In genomic region chr12:109064143-109064542, GRCh38 we compare ENCODE assay signal across 1 cellular context.
TF ChIP-seq lines count a peak whose summit lies in the region.

No MANE protein-coding gene starts in this region.

TF ChIP-seq in liver, 16 proteins besides CTCF, POLR2A, EP300 and RAD21 (continued from another document):
- no peak for TF ChIP-seq ZBTB33 (IDR thresholded peaks at IDR 0.05)
- TF ChIP-seq, protein P1, sequence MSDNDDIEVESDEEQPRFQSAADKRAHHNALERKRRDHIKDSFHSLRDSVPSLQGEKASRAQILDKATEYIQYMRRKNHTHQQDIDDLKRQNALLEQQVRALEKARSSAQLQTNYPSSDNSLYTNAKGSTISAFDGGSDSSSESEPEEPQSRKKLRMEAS (IDR thresholded peaks at IDR 0.05), result peak; percentile 10
- TF ChIP-seq RXRA (IDR thresholded peaks at IDR 0.05), result peak in 1 of 2 donors; percentile 24
- TF ChIP-seq FOXA1 (IDR thresholded peaks at IDR 0.05), result no peak
- no peak for TF ChIP-seq JUND (IDR thresholded peaks at IDR 0.05)
